1 cellular context compared by ENCODE assay signal in genomic region chr6:15384901-15385300, GRCh38.
A peak's percentile ranks its signal among the peaks of the same experiment; 100 is the strongest.
TF ChIP-seq lines count a peak whose summit lies in the region.

No MANE protein-coding gene starts in this region.

TF ChIP-seq in HEK293, 187 proteins besides CTCF, POLR2A, EP300 and RAD21 (continued from another document):
- TF ChIP-seq TSHZ1 (tag by site-specific recombination; IDR thresholded peaks at IDR 0.05; ENCODE audit: borderline replicate concordance), result no peak
- no peak for TF ChIP-seq ZNF416 (tag by site-specific recombination; IDR thresholded peaks at IDR 0.05)
- no peak for TF ChIP-seq BCL11B (tag by site-specific recombination; IDR thresholded peaks at IDR 0.05; ENCODE audit: low read depth)
- TF ChIP-seq ZNF394 (tag by site-specific recombination; IDR thresholded peaks at IDR 0.05; ENCODE audit: borderline replicate concordance), result no peak
- TF ChIP-seq ZBTB17 (tag by site-specific recombination; IDR thresholded peaks at IDR 0.05), result peak; percentile 29; the same call in 1 of the 2 replicates
- TF ChIP-seq SP2 (tag by site-specific recombination; IDR thresholded peaks at IDR 0.05), result no peak
- no peak for TF ChIP-seq ZNF280D (tag by site-specific recombination; IDR thresholded peaks at IDR 0.05)
- no peak for TF ChIP-seq ZBTB21 (tag by site-specific recombination; IDR thresholded peaks at IDR 0.05)
- TF ChIP-seq OSR2 (tag by site-specific recombination; IDR thresholded peaks at IDR 0.05), result 0 out of 2 replicates have a peak, but pooled peaks have one; percentile 32
- TF ChIP-seq GLI2 (tag by site-specific recombination; IDR thresholded peaks at IDR 0.05; ENCODE audit: borderline replicate concordance, low read depth), result no peak
